Comparison of ENCODE assay signal across 15 cellular contexts in genomic region chr4:99859618-99860017, GRCh38. TPM values are rescaled to one million over a fixed set of nuclear protein-coding genes. Genes with fewer than 3 reads are reported as not detected.
DNase-seq lines count a peak whose midpoint lies in the region; ATAC-seq and TF ChIP-seq lines count a peak whose summit lies in the region.
"Had no signal": no experiment of that assay in that cellular context is flagged by ENCODE, and none has a peak within 500 bp of the region (broad histone marks: within the 10 kb centered on the region; RNA-seq: fewer than 3 reads in every experiment).

No MANE protein-coding gene starts in this region.

- CTCF ChIA-PET in HEK293T (lab: Yijun Ruan, JAX), result no interaction called here

- 87 to 91% methylated on average over 2 of the region's 2 CpGs for WGBS in heart right ventricle, 2 donors

- DNase-seq in Right ventricle myocardium inferior (ENCODE audit: missing footprints) (peak; percentile 54), heart right ventricle (no peak), upper lobe of right lung (no peak), HEK293T (ENCODE audit: extremely low spot score) (no peak), NCI-H524 (lab: John Stamatoyannopoulos, UW) (no peak), breast epithelium (ENCODE audit: low spot score in 2 of 2) (no peak)
- DNase-seq: activated CD4-positive, alpha-beta T cell treated with anti-CD3 and anti-CD28 coated beads for 4 hours; BE2C; naive thymus-derived CD4-positive, alpha-beta T cell; NCI-H524 treated with DMSO at 0.1 percent for 48 hours; SIG-M5; sigmoid colon; uterus had no signal

- H3K9me3 ChIP-seq in heart right ventricle, result no peaks in the 10 kb centered on the region
- H3K9me3 ChIP-seq in upper lobe of right lung, result no peaks in the 10 kb centered on the region
- H3K9me3 ChIP-seq in breast epithelium, result no peaks in the 10 kb centered on the region
- H3K9me3 ChIP-seq: BE2C, sigmoid colon, uterus had no signal

- no peak for TF ChIP-seq POLR2A in breast epithelium (IDR thresholded peaks at IDR 0.05)

- H3K27me3 ChIP-seq in heart right ventricle (peaks cover 0 to 7% (median 0%) of the 10 kb centered on the region in 7 donors), upper lobe of right lung (no peaks in the 10 kb centered on the region), breast epithelium (no peaks in the 10 kb centered on the region)
- H3K27me3 ChIP-seq: sigmoid colon, uterus had no signal

- intact Hi-C loops in Right ventricle myocardium inferior (cut with DNase I), result no loop called here
- intact Hi-C loops in heart right ventricle (cut with DNase I), result no loop called here
- intact Hi-C loops in upper lobe of right lung (cut with DNase I), result no loop called here
- intact Hi-C loops in breast epithelium (cut with DNase I; ENCODE audit: low total_unique reads), result no loop called here

- ATAC-seq in Right ventricle myocardium inferior (no peak), heart right ventricle (no peak), GM21717 (IDR thresholded peaks at IDR 0.05; ENCODE audit: unreplicated experiment) (peak; percentile 29), HG03571 (IDR thresholded peaks at IDR 0.05; ENCODE audit: unreplicated experiment) (peak; percentile 54), upper lobe of right lung (peak; percentile 13)
- ATAC-seq: naive thymus-derived CD4-positive, alpha-beta T cell had no signal

- H3K27ac ChIP-seq in heart right ventricle (no peak overlapping the region), upper lobe of right lung (no peak overlapping the region), breast epithelium (no peak overlapping the region)
- H3K27ac ChIP-seq: sigmoid colon had no signal

- H3K4me1 ChIP-seq in heart right ventricle (peaks cover 0 to 39% (median 0%) of the 10 kb centered on the region in 9 donors), upper lobe of right lung (no peaks in the 10 kb centered on the region), breast epithelium (no peaks in the 10 kb centered on the region)
- H3K4me1 ChIP-seq: BE2C, uterus had no signal

- H3K36me3 ChIP-seq in heart right ventricle (peaks cover 0 to 15% (median 0%) of the 10 kb centered on the region in 9 donors), upper lobe of right lung (no peaks in the 10 kb centered on the region), breast epithelium (no peaks in the 10 kb centered on the region)
- H3K36me3 ChIP-seq: BE2C, sigmoid colon, uterus had no signal

- TF ChIP-seq CTCF in heart right ventricle (IDR thresholded peaks at IDR 0.05) (no peak), upper lobe of right lung (IDR thresholded peaks at IDR 0.05) (no peak), breast epithelium (IDR thresholded peaks at IDR 0.05) (no peak)

- H3K4me3 ChIP-seq in heart right ventricle (no peak overlapping the region), upper lobe of right lung (no peak overlapping the region), breast epithelium (no peak overlapping the region)
- H3K4me3 ChIP-seq: sigmoid colon, uterus had no signal

- POLR2A ChIA-PET in HEK293T (lab: Yijun Ruan, JAX), result no interaction called here

TF ChIP-seq in HEK293T, 16 proteins besides CTCF, POLR2A, EP300 and RAD21:
- TF ChIP-seq HDGF (IDR thresholded peaks at IDR 0.05; ENCODE audit: borderline replicate concordance), result no peak
- no peak for TF ChIP-seq ELF4 (IDR thresholded peaks at IDR 0.05)
- no peak for TF ChIP-seq FOXK2 (IDR thresholded peaks at IDR 0.05)
- no peak for TF ChIP-seq FOXA1 (IDR thresholded peaks at IDR 0.05)
- no peak for TF ChIP-seq SUZ12 (IDR thresholded peaks at IDR 0.05)
- TF ChIP-seq PKNOX1 (IDR thresholded peaks at IDR 0.05), result no peak
- TF ChIP-seq L3MBTL2 (conservative IDR thresholded peaks at IDR 0.05), result no peak
- TF ChIP-seq NFRKB (IDR thresholded peaks at IDR 0.05), result no peak
- TF ChIP-seq ARNT (IDR thresholded peaks at IDR 0.05), result no peak

RNA-seq across cellular contexts. Expression of gene LAMTOR3, which starts 34.6 kb away (rescaled TPM):
- 36.3 TPM for total RNA-seq in Right ventricle myocardium inferior
- total RNA-seq in heart right ventricle, result 10 to 100 TPM; 31.2 to 37.4 (median 35.5) TPM
- 10 to 100 TPM; 29.0 to 29.4 TPM for polyA plus RNA-seq in heart right ventricle
- 43.5 TPM for total RNA-seq in upper lobe of right lung
- total RNA-seq in breast epithelium, result 10 to 100 TPM; 40.6 to 79.3 (median 44.0) TPM

RNA-seq across cellular contexts. Expression of gene DAPP1, which starts 43.0 kb away (rescaled TPM):
- total RNA-seq in Right ventricle myocardium inferior (0.73 TPM), heart right ventricle (1 to 10 TPM in 2 of 10 donors, under 1 TPM in 7, not detected in 1; 0.16 to 5.4 (median 0.72) TPM), upper lobe of right lung (8.9 TPM), breast epithelium (10 to 100 TPM in 1 of 3 donors, 1 to 10 TPM in 2; 2.7 to 10.2 (median 4.9) TPM)
- polyA plus RNA-seq in heart right ventricle, result under 1 TPM; 0.16 to 0.22 TPM

Comparison
In these comparisons a context has a peak if more than half of its experiments do, and no peak if none do; other contexts are left out.
1. ATAC-seq: peak in GM21717 (single experiment), HG03571 (single experiment) and upper lobe of right lung (single experiment); none in Right ventricle myocardium inferior (single experiment) and heart right ventricle (0 of 8).